Comparison of ENCODE assay signal across 8 cellular contexts in the genomic region with DNA sequence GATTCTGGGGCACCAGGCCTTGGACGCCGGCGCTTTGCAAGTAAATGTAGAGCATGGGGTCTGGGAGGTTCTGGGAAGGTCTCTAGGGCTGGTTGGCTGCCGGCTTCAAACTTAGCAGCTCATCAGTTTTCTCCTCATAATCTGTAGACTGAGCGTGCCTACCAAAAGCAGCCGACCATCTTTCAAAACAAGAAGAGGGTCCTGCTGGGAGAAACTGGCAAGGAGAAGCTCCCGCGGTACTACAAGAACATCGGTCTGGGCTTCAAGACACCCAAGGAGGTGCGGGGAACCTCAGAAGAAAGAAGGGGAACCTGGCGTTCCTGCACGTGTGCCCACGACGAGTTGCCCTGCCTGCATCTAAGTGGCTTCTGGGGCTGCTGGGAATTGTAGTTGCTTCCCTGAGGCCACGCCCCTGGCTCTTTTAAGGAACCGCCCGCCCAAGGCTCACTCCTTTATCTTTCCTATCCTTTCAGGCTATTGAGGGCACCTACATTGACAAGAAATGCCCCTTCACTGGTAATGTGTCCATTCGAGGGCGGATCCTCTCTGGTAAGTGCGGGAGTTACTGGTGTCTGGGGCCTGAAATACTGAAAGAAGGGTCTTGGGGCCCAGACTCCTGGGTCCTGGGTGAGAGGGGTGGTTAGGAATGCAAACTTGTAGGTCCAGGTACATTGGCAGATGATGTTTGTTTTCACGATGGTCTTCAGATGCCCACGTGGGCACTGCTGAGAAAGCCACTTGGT. TPM values are rescaled to one million over a fixed set of nuclear protein-coding genes. Genes with fewer than 3 reads are reported as not detected.
DNase-seq lines count a peak whose midpoint lies in the region; ATAC-seq and TF ChIP-seq lines count a peak whose summit lies in the region.

No MANE protein-coding gene starts in this region.

- no peaks in the 10 kb centered on the region for H3K36me3 ChIP-seq in endocrine pancreas (ENCODE audit: control insufficient read depth, insufficient read depth, low read length)
- H3K36me3 ChIP-seq in mucosa of descending colon (ENCODE audit: low read depth): peaks cover 9% of the 10 kb centered on the region
- peaks cover 36% of the 10 kb centered on the region for H3K36me3 ChIP-seq in suprapubic skin

- H3K4me1 ChIP-seq in endocrine pancreas (ENCODE audit: control insufficient read depth, insufficient read depth, low read length): no peaks in the 10 kb centered on the region
- peaks cover 34% of the 10 kb centered on the region for H3K4me1 ChIP-seq in mucosa of descending colon (ENCODE audit: low read depth)
- H3K4me1 ChIP-seq in suprapubic skin: peaks cover 53% of the 10 kb centered on the region

- WGBS in suprapubic skin: 18% methylated on average over 14 of the region's 22 CpGs

- TF ChIP-seq EP300 in suprapubic skin (IDR thresholded peaks at IDR 0.05): no peak

- H3K9me3 ChIP-seq in endocrine pancreas (ENCODE audit: control insufficient read depth, low read length) (no peaks in the 10 kb centered on the region), mucosa of descending colon (no peaks in the 10 kb centered on the region), suprapubic skin (no peaks in the 10 kb centered on the region)

- TF ChIP-seq CTCF in GM12875 (IDR thresholded peaks at IDR 0.05; ENCODE audit: borderline replicate concordance, insufficient read depth, low read depth, low read length): no peak
- no peak for TF ChIP-seq CTCF in mucosa of descending colon (IDR thresholded peaks at IDR 0.05)
- TF ChIP-seq CTCF in suprapubic skin (IDR thresholded peaks at IDR 0.05): no peak

- DNase-seq in NCI-H1694 (lab: John Stamatoyannopoulos, UW): peak; percentile 55
- DNase-seq in activated CD4-positive, alpha-beta T cell treated with anti-CD3 and anti-CD28 coated beads, Interleukin-2, amount 50 U/mL, for 4 hours: peak; percentile 69 to 70
- DNase-seq in mucosa of descending colon: peak; percentile 78 to 89 (median 87)
- DNase-seq in suprapubic skin (ENCODE audit: low spot score in 2 of 2): peak; percentile 84 to 88

- H3K27me3 ChIP-seq in endocrine pancreas (ENCODE audit: control insufficient read depth, insufficient read depth, low read length): no peaks in the 10 kb centered on the region
- no peaks in the 10 kb centered on the region for H3K27me3 ChIP-seq in suprapubic skin

- intact Hi-C loops in mucosa of descending colon (cut with DNase I, micrococcal nuclease): no loop called here

- H3K27ac ChIP-seq in suprapubic skin: peak overlapping the region; percentile 95

- peak overlapping the region; percentile 78 for H3K9ac ChIP-seq in endocrine pancreas (ENCODE audit: control insufficient read depth, insufficient read depth, low read length)

- no peak for TF ChIP-seq POLR2A in suprapubic skin (IDR thresholded peaks at IDR 0.05)

- H3K4me3 ChIP-seq in GM12875 (ENCODE audit: low read depth, low read length): peak overlapping the region; percentile 81
- peak overlapping the region; percentile 87 for H3K4me3 ChIP-seq in endocrine pancreas (ENCODE audit: control insufficient read depth, insufficient read depth, low read length)
- peak overlapping the region; percentile 83 for H3K4me3 ChIP-seq in mucosa of descending colon
- peak overlapping the region; percentile 75 for H3K4me3 ChIP-seq in suprapubic skin

- ATAC-seq in mucosa of descending colon (peak; percentile 23), GM21717 (IDR thresholded peaks at IDR 0.05; ENCODE audit: unreplicated experiment) (no peak), GM18867 (IDR thresholded peaks at IDR 0.05; ENCODE audit: unreplicated experiment) (no peak)

RNA-seq across cellular contexts. Expression of a gene that starts 1.0 kb away (rescaled TPM):
- 1,000 to 10,000 TPM; 1,414 to 1,682 (median 1,521) TPM for total RNA-seq in mucosa of descending colon
- total RNA-seq in suprapubic skin: 1,000 to 10,000 TPM; 3,049 to 5,024 (median 4,623) TPM

RNA-seq across cellular contexts. Expression of a gene that starts 9.8 kb away (rescaled TPM):
- 1,000 to 10,000 TPM; 2,162 to 2,782 (median 2,296) TPM for total RNA-seq in mucosa of descending colon
- total RNA-seq in suprapubic skin: 1,000 to 10,000 TPM; 2,613 to 5,154 (median 4,451) TPM

RNA-seq across cellular contexts. Expression of a gene that starts 15.2 kb away (rescaled TPM):
- total RNA-seq in mucosa of descending colon (100 to 1,000 TPM; 308 to 537 (median 450) TPM), suprapubic skin (100 to 1,000 TPM in 3 of 4 donors, 10 to 100 TPM in 1; 96.2 to 136 (median 112) TPM)

RNA-seq across cellular contexts. Expression of a gene that starts 23.2 kb away (rescaled TPM):
- total RNA-seq in mucosa of descending colon: 10 to 100 TPM in 1 of 3 donors, 1 to 10 TPM in 2; 3.3 to 14.8 (median 7.8) TPM
- total RNA-seq in suprapubic skin: 1 to 10 TPM; 1.2 to 4.9 (median 4.4) TPM

RNA-seq across cellular contexts. Expression of a gene that starts 30.6 kb away (rescaled TPM):
- 10 to 100 TPM; 28.5 to 42.2 (median 34.0) TPM for total RNA-seq in mucosa of descending colon
- total RNA-seq in suprapubic skin: 10 to 100 TPM in 2 of 4 donors, 1 to 10 TPM in 2; 4.9 to 18.8 (median 9.0) TPM
